Comparison of ENCODE assay signal across 1 cellular context in genomic region chr1:35885961-35886558, GRCh38.
TF ChIP-seq lines count a peak whose summit lies in the region.

No MANE protein-coding gene starts in this region.

TF ChIP-seq in HepG2, 621 proteins besides CTCF, POLR2A, EP300 and RAD21 (continued from another document):
- no peak for TF ChIP-seq AKNA (CRISPR knock-in tag; IDR thresholded peaks at IDR 0.05; ENCODE audit: borderline replicate concordance)
- TF ChIP-seq TEF (CRISPR knock-in tag; IDR thresholded peaks at IDR 0.05) = no peak
- no peak for TF ChIP-seq ZNF205 (CRISPR knock-in tag; IDR thresholded peaks at IDR 0.05)
- no peak for TF ChIP-seq FOXO4 (CRISPR knock-in tag; conservative IDR thresholded peaks at IDR 0.05)
- TF ChIP-seq ZNF567 (CRISPR knock-in tag; IDR thresholded peaks at IDR 0.05; ENCODE audit: borderline replicate concordance) = no peak
- TF ChIP-seq ZNF382 (CRISPR knock-in tag; IDR thresholded peaks at IDR 0.05; ENCODE audit: borderline replicate concordance) = no peak
- TF ChIP-seq TRIM22 (IDR thresholded peaks at IDR 0.05) = no peak
- no peak for TF ChIP-seq ZNF276 (CRISPR knock-in tag; IDR thresholded peaks at IDR 0.05; ENCODE audit: low read depth)
- TF ChIP-seq ZNF577 (CRISPR knock-in tag; IDR thresholded peaks at IDR 0.05; ENCODE audit: borderline replicate concordance, low read depth) = no peak
- no peak for TF ChIP-seq ATF6 (CRISPR knock-in tag; conservative IDR thresholded peaks at IDR 0.05)
- no peak for TF ChIP-seq TERF1 (CRISPR knock-in tag; IDR thresholded peaks at IDR 0.05)
- TF ChIP-seq IRF2 (CRISPR knock-in tag; IDR thresholded peaks at IDR 0.05) = no peak
- no peak for TF ChIP-seq FOXA1 (IDR thresholded peaks at IDR 0.05)
- no peak for TF ChIP-seq FOXA1 (CRISPR knock-in tag; IDR thresholded peaks at IDR 0.05)
- TF ChIP-seq TAF1 (CRISPR knock-in tag; IDR thresholded peaks at IDR 0.05) = no peak
- no peak for TF ChIP-seq RBAK (CRISPR knock-in tag; IDR thresholded peaks at IDR 0.05)
